ENCODE assay signal across 7 cellular contexts in the genomic region with DNA sequence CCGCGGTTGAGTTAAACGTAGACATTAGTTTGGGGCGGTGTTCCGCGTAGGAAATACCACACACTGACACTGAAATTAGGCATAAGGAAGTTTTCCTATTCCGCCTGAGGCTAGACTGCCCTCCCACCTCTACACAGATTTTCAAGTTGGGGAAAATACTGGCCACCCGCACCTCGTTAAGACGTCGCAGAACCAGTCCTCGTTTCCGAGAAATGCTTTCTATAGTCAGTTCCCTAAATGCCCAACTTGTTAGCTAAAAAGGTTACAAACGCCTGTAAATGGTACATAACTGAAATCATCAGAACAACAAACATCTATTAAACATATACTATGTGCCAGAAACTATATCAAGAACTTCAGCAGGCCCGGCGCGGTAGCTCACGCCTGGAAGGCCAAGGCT. TPM values are rescaled to one million over a fixed set of nuclear protein-coding genes. Genes with fewer than 3 reads are reported as not detected.
DNase-seq lines count a peak whose midpoint lies in the region; ATAC-seq and TF ChIP-seq lines count a peak whose summit lies in the region.
"Not testable (repeated sequence)": the region's sequence is repeated elsewhere in the genome, so short reads cannot be mapped to it uniquely, and the experiment has no call there.

No MANE protein-coding gene starts in this region.

- WGBS in heart right ventricle, 2 donors: 5 to 8% methylated on average over 3 to 6 of the region's 18 CpGs

- H3K27me3 Mint-ChIP-seq in T-helper 17 cell; brain; naive thymus-derived CD8-positive, alpha-beta T cell: not testable (repeated sequence)

- H3K4me3 Mint-ChIP-seq in T-helper 17 cell: peak overlapping the region; percentile 19
- peak overlapping the region in 4 of 5 experiments; percentile 69 to 78 (median 76) for H3K4me3 Mint-ChIP-seq in brain
- H3K4me3 Mint-ChIP-seq in naive thymus-derived CD8-positive, alpha-beta T cell: peak overlapping the region in 8 of 10 donors; percentile 33 to 78 (median 52)

- not testable (repeated sequence) for H3K36me3 ChIP-seq in heart right ventricle

- not testable (repeated sequence) for H3K27ac ChIP-seq in HL-60 (replicated peaks)
- peak overlapping the region in 6 of 10 donors; percentile 31 to 53 (median 46) for H3K27ac ChIP-seq in heart right ventricle

- H3K4me1 Mint-ChIP-seq in T-helper 17 cell; brain; naive thymus-derived CD8-positive, alpha-beta T cell: not testable (repeated sequence)

- not testable (repeated sequence) for H3K4me1 ChIP-seq in heart right ventricle

- DNase-seq in HL-60 (ENCODE audit: low read depth in 1 of 2, low spot score in 1 of 2); T-helper 17 cell; heart right ventricle; skeletal muscle cell (ENCODE audit: low read depth): not testable (repeated sequence)
- DNase-seq in naive thymus-derived CD8-positive, alpha-beta T cell: peak in 2 of 10 donors; percentile 23 to 25

- peak overlapping the region; percentile 20; the same call in 1 of the 2 replicates for H3K4me3 ChIP-seq in HL-60 (replicated peaks; ENCODE audit: insufficient read depth, low read length)
- H3K4me3 ChIP-seq in heart right ventricle: peak overlapping the region in 9 of 10 donors; percentile 14 to 49 (median 35)
- peak overlapping the region; percentile 22 for H3K4me3 ChIP-seq in skeletal muscle cell (ENCODE audit: low read depth, low read length)

- not testable (repeated sequence) for TF ChIP-seq CTCF in HL-60 (IDR thresholded peaks at IDR 0.05; ENCODE audit: insufficient read depth, low read length); brain (conservative IDR thresholded peaks at IDR 0.05); heart right ventricle (IDR thresholded peaks at IDR 0.05)

- ATAC-seq in GM18505 (IDR thresholded peaks at IDR 0.05; ENCODE audit: unreplicated experiment): peak; percentile 7
- ATAC-seq in T-helper 17 cell; heart right ventricle; naive thymus-derived CD8-positive, alpha-beta T cell: not testable (repeated sequence)

- not testable (repeated sequence) for H3K9me3 Mint-ChIP-seq in brain; naive thymus-derived CD8-positive, alpha-beta T cell

- intact Hi-C loops in heart right ventricle (cut with DNase I): not testable (repeated sequence)

- POLR2A ChIA-PET in naive thymus-derived CD8-positive, alpha-beta T cell (lab: Charles Lee): not testable (repeated sequence)

- not testable (repeated sequence) for TF ChIP-seq POLR2A in GM18505 (IDR thresholded peaks at IDR 0.05; ENCODE audit: borderline replicate concordance, extremely low read depth, insufficient read depth, insufficient read length)

- not testable (repeated sequence) for H3K9me3 ChIP-seq in T-helper 17 cell (ENCODE audit: control insufficient read depth, low read length, poor library complexity, severe bottlenecking); heart right ventricle

- H3K27me3 ChIP-seq in HL-60 (ENCODE audit: insufficient read depth, poor library complexity, severe bottlenecking); heart right ventricle: not testable (repeated sequence)

- not testable (repeated sequence) for H3K27ac Mint-ChIP-seq in T-helper 17 cell
- H3K27ac Mint-ChIP-seq in brain: peak overlapping the region in 1 of 5 experiments; percentile 78
- H3K27ac Mint-ChIP-seq in naive thymus-derived CD8-positive, alpha-beta T cell: peak overlapping the region in 2 of 10 donors; percentile 49 to 71

- not testable (repeated sequence) for H3K36me3 Mint-ChIP-seq in T-helper 17 cell (ENCODE audit: low read depth); brain; naive thymus-derived CD8-positive, alpha-beta T cell

RNA-seq across cellular contexts. Expression of gene ARL17A, which starts 0.6 kb away (rescaled TPM):
- total RNA-seq in T-helper 17 cell (10 to 100 TPM; 19.6 to 38.3 TPM), heart right ventricle (10 to 100 TPM in 2 of 10 donors, 1 to 10 TPM in 8; 5.5 to 13.0 (median 7.7) TPM)
- polyA plus RNA-seq in brain (ENCODE audit: insufficient read depth, low read depth, low replicate concordance) (5.2 TPM), heart right ventricle (1 to 10 TPM; 1.8 to 6.0 TPM)
- 10 to 100 TPM; 27.3 to 32.2 TPM for total RNA-seq in naive thymus-derived CD8-positive, alpha-beta T cell
- 1 to 10 TPM; 5.2 to 9.4 (median 6.4) TPM for polyA plus RNA-seq in naive thymus-derived CD8-positive, alpha-beta T cell

RNA-seq across cellular contexts. Expression of gene NSF, which starts 10.4 kb away (rescaled TPM):
- total RNA-seq in T-helper 17 cell: 10 to 100 TPM; 21.6 to 22.6 TPM
- polyA plus RNA-seq in brain (ENCODE audit: insufficient read depth, low read depth, low replicate concordance): 61.8 TPM
- 10 to 100 TPM; 13.0 to 28.0 (median 21.3) TPM for total RNA-seq in heart right ventricle
- 10 to 100 TPM in 1 of 2 donors, 1 to 10 TPM in 1; 4.5 to 15.1 TPM for polyA plus RNA-seq in heart right ventricle
- 10 to 100 TPM; 34.2 to 45.3 TPM for total RNA-seq in naive thymus-derived CD8-positive, alpha-beta T cell
- polyA plus RNA-seq in naive thymus-derived CD8-positive, alpha-beta T cell: 10 to 100 TPM in 1 of 3 donors, 1 to 10 TPM in 2; 9.1 to 15.3 (median 9.1) TPM

Comparison
In these comparisons a context has a peak if more than half of its experiments do, and no peak if none do; other contexts are left out.
1. H3K4me3 Mint-ChIP-seq: peak in every context shown above with its lines; median percentile 76 in brain; 52 in naive thymus-derived CD8-positive, alpha-beta T cell; 19 in T-helper 17 cell.